ENCODE assay signal across 16 cellular contexts in genomic region chr17:12252442-12252841, GRCh38.
DNase-seq lines count a peak whose midpoint lies in the region; ATAC-seq and TF ChIP-seq lines count a peak whose summit lies in the region.
"Had no signal": no experiment of that assay in that cellular context is flagged by ENCODE, and none has a peak within 500 bp of the region (broad histone marks: within the 10 kb centered on the region; RNA-seq: fewer than 3 reads in every experiment).

No MANE protein-coding gene starts in this region.

- H3K27ac ChIP-seq in OCI-LY3 (ENCODE audit: low read length) (peak overlapping the region; percentile 100), gastroesophageal sphincter (peak overlapping the region; percentile 57 to 71 (median 64)), right cardiac atrium (ENCODE audit: low read length) (peak overlapping the region; percentile 48), stomach smooth muscle (ENCODE audit: low read length) (peak overlapping the region; percentile 31)
- H3K27ac ChIP-seq: A549, C4-2B, GM23248, HL-60 had no signal

- H3K9me3 Mint-ChIP-seq in activated CD8-positive, alpha-beta T cell treated with anti-CD3 and anti-CD28 coated beads, Interleukin-2, amount 10 ng/mL, durations not matched to agents 7 days and 5 days (ENCODE audit: insufficient read depth): no peaks in the 10 kb centered on the region

- H4K20me1 ChIP-seq in OCI-LY3 (ENCODE audit: insufficient read depth, low read length): no peaks in the 10 kb centered on the region

- intact Hi-C loops in right cardiac atrium (cut with DNase I): loop anchor here in 2 of 4 donors (10.0 kb wide), 3 partner anchors 292 to 752 kb away; partner anchors contain the start of gene MYOCD (in 2 of the 2)

- DNase-seq in right cardiac atrium (no peak), SIG-M5 (lab: John Stamatoyannopoulos, UW) (no peak), NAMALWA (ENCODE audit: low spot score) (no peak)
- no peak for DNase-seq in activated CD8-positive, alpha-beta T cell treated with anti-CD3 and anti-CD28 coated beads, Interleukin-2, amount 10 ng/mL, durations not matched to agents 7 days and 5 days
- DNase-seq: BE2C; CD4-positive, alpha-beta memory T cell; DMS79; GM23248; H7 had no signal

- WGBS in gastroesophageal sphincter (ENCODE audit: low coverage in 1 of 2), 2 donors: 21 to 38% methylated on average over 7 of the region's 7 CpGs
- WGBS in right cardiac atrium: 39% methylated on average over 7 of the region's 7 CpGs

- no peaks in the 10 kb centered on the region for H3K4me1 Mint-ChIP-seq in activated CD8-positive, alpha-beta T cell treated with anti-CD3 and anti-CD28 coated beads, Interleukin-2, amount 10 ng/mL, durations not matched to agents 7 days and 5 days (ENCODE audit: low read depth)
- H3K4me1 Mint-ChIP-seq: CD4-positive, alpha-beta memory T cell had no signal

- peak overlapping the region; percentile 18; the same call in 1 of the 2 replicates for H2AFZ ChIP-seq in OCI-LY3 (ENCODE audit: low read depth, low read length)
- H2AFZ ChIP-seq: GM23248 had no signal

- H3K9me3 ChIP-seq in OCI-LY3 (ENCODE audit: insufficient read depth, low read length): no peaks in the 10 kb centered on the region
- no peaks in the 10 kb centered on the region for H3K9me3 ChIP-seq in gastroesophageal sphincter
- H3K9me3 ChIP-seq in right cardiac atrium (ENCODE audit: control insufficient read depth, low read length): no peaks in the 10 kb centered on the region
- H3K9me3 ChIP-seq in stomach smooth muscle (ENCODE audit: control insufficient read depth in 2 of 2, low read length in 2 of 2): no peaks in the 10 kb centered on the region
- H3K9me3 ChIP-seq: A549, BE2C had no signal

- TF ChIP-seq POLR2A in gastroesophageal sphincter (IDR thresholded peaks at IDR 0.05): no peak

- H3K4me2 ChIP-seq in OCI-LY3 (ENCODE audit: low read length): peak overlapping the region; percentile 77
- H3K4me2 ChIP-seq: A549 had no signal

- no peak overlapping the region for H3K4me3 Mint-ChIP-seq in activated CD8-positive, alpha-beta T cell treated with anti-CD3 and anti-CD28 coated beads, Interleukin-2, amount 10 ng/mL, durations not matched to agents 7 days and 5 days
- H3K4me3 Mint-ChIP-seq: CD4-positive, alpha-beta memory T cell had no signal

- TF ChIP-seq EP300 in gastroesophageal sphincter (IDR thresholded peaks at IDR 0.05): no peak

- peak overlapping the region; percentile 3; the same call in 1 of the 2 replicates for H3K4me3 ChIP-seq in OCI-LY3 (ENCODE audit: low read length)
- H3K4me3 ChIP-seq in gastroesophageal sphincter: no peak overlapping the region
- H3K4me3 ChIP-seq in right cardiac atrium (ENCODE audit: low read length): no peak overlapping the region
- peak overlapping the region in 1 of 2 donors; percentile 16 for H3K4me3 ChIP-seq in stomach smooth muscle (ENCODE audit: low read length in 2 of 2)
- H3K4me3 ChIP-seq: A549, GM12878, GM23248 had no signal

- peaks cover 20% of the 10 kb centered on the region for H3K79me2 ChIP-seq in OCI-LY3 (ENCODE audit: low read length)

- no peaks in the 10 kb centered on the region for H3K27me3 Mint-ChIP-seq in activated CD8-positive, alpha-beta T cell treated with anti-CD3 and anti-CD28 coated beads, Interleukin-2, amount 10 ng/mL, durations not matched to agents 7 days and 5 days (ENCODE audit: low read depth)

- H3K36me3 ChIP-seq in OCI-LY3 (replicated peaks; ENCODE audit: low read depth, low read length): no peaks in the 10 kb centered on the region
- H3K36me3 ChIP-seq in gastroesophageal sphincter: no peaks in the 10 kb centered on the region
- no peaks in the 10 kb centered on the region for H3K36me3 ChIP-seq in stomach smooth muscle (ENCODE audit: control insufficient read depth in 2 of 2, insufficient read depth in 2 of 2, low read length in 2 of 2)
- H3K36me3 ChIP-seq: BE2C had no signal

- ATAC-seq in gastroesophageal sphincter: no peak
- peak; percentile 35 to 50 for ATAC-seq in right cardiac atrium
- ATAC-seq in activated CD8-positive, alpha-beta T cell treated with anti-CD3 and anti-CD28 coated beads, Interleukin-2, amount 10 ng/mL, durations not matched to agents 7 days and 5 days: no peak
- ATAC-seq: A549, GM12878 had no signal

- H3K27me3 ChIP-seq in OCI-LY3 (ENCODE audit: low read depth, low read length) (no peaks in the 10 kb centered on the region), gastroesophageal sphincter (no peaks in the 10 kb centered on the region), right cardiac atrium (ENCODE audit: control insufficient read depth, insufficient read depth) (no peaks in the 10 kb centered on the region), stomach smooth muscle (ENCODE audit: control insufficient read depth in 1 of 2, insufficient read depth in 2 of 2, low read length in 2 of 2) (no peaks in the 10 kb centered on the region)
- H3K27me3 ChIP-seq: BE2C had no signal

- CTCF ChIA-PET in activated CD8-positive, alpha-beta T cell treated with anti-CD3 and anti-CD28 coated beads, Interleukin-2, amount 10 ng/mL, durations not matched to agents 7 days and 5 days (lab: Charles Lee): interaction anchor here (0.6 kb wide), 1 partner anchor 43 kb away, joined by 3 read pairs; no protein-coding TSS in a partner anchor

- no peak for TF ChIP-seq CTCF in OCI-LY3 (IDR thresholded peaks at IDR 0.05; ENCODE audit: low read depth, low read length)
- no peak for TF ChIP-seq CTCF in gastroesophageal sphincter (IDR thresholded peaks at IDR 0.05)

- POLR2A ChIA-PET in activated CD8-positive, alpha-beta T cell treated with anti-CD3 and anti-CD28 coated beads, Interleukin-2, amount 10 ng/mL, durations not matched to agents 7 days and 5 days (lab: Charles Lee): no interaction called here

- peaks cover 94% of the 10 kb centered on the region for H3K4me1 ChIP-seq in OCI-LY3 (ENCODE audit: low read length)
- H3K4me1 ChIP-seq in gastroesophageal sphincter: peaks cover 0 to 37% (median 3%) of the 10 kb centered on the region in 3 donors
- no peaks in the 10 kb centered on the region for H3K4me1 ChIP-seq in right cardiac atrium (ENCODE audit: control insufficient read depth, insufficient read depth, low read length)
- peaks cover 22% of the 10 kb centered on the region for H3K4me1 ChIP-seq in stomach smooth muscle (ENCODE audit: control insufficient read depth, insufficient read depth, low read length)
- H3K4me1 ChIP-seq: BE2C had no signal

- H3K27ac Mint-ChIP-seq in activated CD8-positive, alpha-beta T cell treated with anti-CD3 and anti-CD28 coated beads, Interleukin-2, amount 10 ng/mL, durations not matched to agents 7 days and 5 days: no peak overlapping the region
- H3K27ac Mint-ChIP-seq: CD4-positive, alpha-beta memory T cell had no signal

- no peaks in the 10 kb centered on the region for H3K36me3 Mint-ChIP-seq in activated CD8-positive, alpha-beta T cell treated with anti-CD3 and anti-CD28 coated beads, Interleukin-2, amount 10 ng/mL, durations not matched to agents 7 days and 5 days (ENCODE audit: low read depth)
- H3K36me3 Mint-ChIP-seq: CD4-positive, alpha-beta memory T cell had no signal

- peak overlapping the region; percentile 90 for H3K9ac ChIP-seq in OCI-LY3 (ENCODE audit: low read length)
- H3K9ac ChIP-seq in stomach smooth muscle (ENCODE audit: low read length in 2 of 2): no peak overlapping the region
- H3K9ac ChIP-seq: GM23248 had no signal

Comparison
In these comparisons a context has a peak if more than half of its experiments do, and no peak if none do; other contexts are left out.
1. H3K27ac ChIP-seq: peak in every context shown above with its lines; median percentile 100 in OCI-LY3; 64 in gastroesophageal sphincter; 48 in right cardiac atrium; 31 in stomach smooth muscle.
2. ATAC-seq: peak in right cardiac atrium (2 of 2); none in gastroesophageal sphincter (single experiment) and activated CD8-positive, alpha-beta T cell treated with anti-CD3 and anti-CD28 coated beads, Interleukin-2, amount 10 ng/mL, durations not matched to agents 7 days and 5 days (single experiment).